ENCODE assay signal across 13 cellular contexts in genomic region chr4:126592088-126592487, GRCh38.
A peak's percentile ranks its signal among the peaks of the same experiment; 100 is the strongest.
DNase-seq lines count a peak whose midpoint lies in the region; ATAC-seq and TF ChIP-seq lines count a peak whose summit lies in the region.
"Had no signal": no experiment of that assay in that cellular context is flagged by ENCODE, and none has a peak within 500 bp of the region (broad histone marks: within the 10 kb centered on the region; RNA-seq: fewer than 3 reads in every experiment).

No MANE protein-coding gene starts in this region.

- H3K4me3 ChIP-seq in ACC112 (ENCODE audit: low read depth, low read length) (no peak overlapping the region), HCT116 (replicated peaks in 1 of 2; ENCODE audit: low read depth in 1 of 2, low read length in 2 of 2) (no peak overlapping the region), astrocyte of the spinal cord (ENCODE audit: low read depth, low read length) (no peak overlapping the region), tibial artery (no peak overlapping the region)

- BruUV-seq in HCT116 (replicated peaks; lab: Mats Ljungman, UMichigan): no TSS peak

- in situ Hi-C loops in astrocyte of the spinal cord (cut with HindIII; ENCODE audit: low sequenced_read_pairs): no loop called here

- H3K27me3 ChIP-seq in ACC112 (ENCODE audit: insufficient read depth, low read length) (no peaks in the 10 kb centered on the region), HCT116 (ENCODE audit: insufficient read depth, low read length) (no peaks in the 10 kb centered on the region), tibial artery (no peaks in the 10 kb centered on the region)

- no peak overlapping the region for H3K4me2 ChIP-seq in HCT116 (ENCODE audit: low read length)

- DNase-seq in HCT116 (ENCODE audit: low read depth, low spot score) (no peak), astrocyte of the spinal cord (ENCODE audit: low read depth, low spot score) (peak; percentile 17), kidney glomerular epithelial cell (lab: John Stamatoyannopoulos, UW) (peak; percentile 3), GM03348 (ENCODE audit: low spot score) (no peak), tibial artery (no peak)
- DNase-seq in activated naive CD4-positive, alpha-beta T cell treated with anti-CD3 and anti-CD28 coated beads, Interleukin-2, amount 50 U/mL, for 16 hours: no peak
- DNase-seq: activated T-cell treated with anti-CD3 and anti-CD28 coated beads, Interleukin-2, amount 50 U/mL, for 72 hours; CD4-positive, alpha-beta memory T cell; cerebellar nuclear complex; head of caudate nucleus; NCI-H1436 had no signal

- ATAC-seq in HCT116 (peak; percentile 69), HG03175 (IDR thresholded peaks at IDR 0.05; ENCODE audit: unreplicated experiment) (no peak)
- ATAC-seq: activated T-cell treated with anti-CD3 and anti-CD28 coated beads, Interleukin-2, amount 50 U/mL, for 72 hours had no signal

- no peak for TF ChIP-seq POLR2A in HCT116 (IDR thresholded peaks at IDR 0.05; ENCODE audit: borderline replicate concordance, extremely low read depth, insufficient read depth, insufficient read length)

- H3K9me2 ChIP-seq in HCT116 (ENCODE audit: insufficient read depth): no peaks in the 10 kb centered on the region

- H3K4me1 ChIP-seq in ACC112 (ENCODE audit: control insufficient read depth, insufficient read depth, low read length, unreplicated experiment): peaks cover 10% of the 10 kb centered on the region
- H3K4me1 ChIP-seq in HCT116 (ENCODE audit: control insufficient read depth in 1 of 2, insufficient read depth in 2 of 2, low read length in 2 of 2): peaks cover 0 to 4% of the 10 kb centered on the region in 2 experiments; a peak in 1 of 4 replicates
- peaks cover 0 to 7% (median 0%) of the 10 kb centered on the region in 4 donors for H3K4me1 ChIP-seq in tibial artery

- peak overlapping the region; percentile 18 for H2AFZ ChIP-seq in ACC112 (ENCODE audit: low read length, unreplicated experiment)
- H2AFZ ChIP-seq in HCT116 (ENCODE audit: low read depth, low read length, poor library complexity, severe bottlenecking): peak overlapping the region; percentile 86

- CTCF ChIA-PET in HCT116 (lab: Charles Lee): interaction anchor here (0.8 to 1.4 kb wide), 4 partner anchors 9 to 12 kb away, joined by 3 to 8 read pairs (median 5); no protein-coding TSS in a partner anchor

- H3K27ac ChIP-seq in ACC112 (ENCODE audit: low read depth, low read length) (no peak overlapping the region), HCT116 (ENCODE audit: low read depth, low read length) (no peak overlapping the region), tibial artery (no peak overlapping the region)

- no peaks in the 10 kb centered on the region for H3K36me3 ChIP-seq in ACC112 (ENCODE audit: insufficient read depth, low read length)
- H3K36me3 ChIP-seq in HCT116 (ENCODE audit: control insufficient read depth in 1 of 2, insufficient read depth in 2 of 2, low read length in 2 of 2): no peaks in the 10 kb centered on the region
- no peaks in the 10 kb centered on the region for H3K36me3 ChIP-seq in tibial artery

- TF ChIP-seq RAD21 in HCT116 (IDR thresholded peaks at IDR 0.05; ENCODE audit: low read depth): 0 out of 2 replicates have a peak, but pooled peaks have one; percentile 17

- H3K9me3 ChIP-seq in HCT116 (ENCODE audit: control insufficient read depth in 1 of 2, insufficient read depth in 1 of 2, low read depth in 1 of 2, low read length in 2 of 2) (no peaks in the 10 kb centered on the region), tibial artery (peaks cover 0 to 1% (median 0%) of the 10 kb centered on the region in 3 donors)

- peak in 2 of 3 experiments; percentile 53 to 57; a peak in 4 of 6 replicates for TF ChIP-seq CTCF in HCT116 (IDR thresholded peaks at IDR 0.05 in 2 of 3, conservative IDR thresholded peaks at IDR 0.05 in 1 of 3; ENCODE audit: borderline replicate concordance in 1 of 3, insufficient read depth in 1 of 3, low read depth in 2 of 3, low read length in 2 of 3)
- TF ChIP-seq CTCF in astrocyte of the spinal cord (IDR thresholded peaks at IDR 0.05; ENCODE audit: low read depth, low read length): peak; percentile 41
- no peak for TF ChIP-seq CTCF in tibial artery (IDR thresholded peaks at IDR 0.05)

- RAD21 ChIA-PET in HCT116 (lab: Charles Lee; ENCODE audit: low non-redundant PET in 1 of 2, low total read pairs in 2 of 2, uncharacterized antibody in 2 of 2, unreplicated experiment in 2 of 2): no interaction called here

- no peaks in the 10 kb centered on the region for H3K79me2 ChIP-seq in ACC112 (ENCODE audit: control insufficient read depth, insufficient read depth, low read length, unreplicated experiment)
- no peaks in the 10 kb centered on the region for H3K79me2 ChIP-seq in HCT116 (ENCODE audit: insufficient read depth, low read length)

- intact Hi-C loops in HCT116 (cut with micrococcal nuclease): no loop called here
- intact Hi-C loops in tibial artery (cut with DNase I; ENCODE audit: low total_unique reads): no loop called here

- H4K20me1 ChIP-seq in HCT116 (ENCODE audit: insufficient read depth): no peaks in the 10 kb centered on the region

- POLR2A ChIA-PET in HCT116 (lab: Charles Lee): no interaction called here

- no peak overlapping the region for H3K9ac ChIP-seq in HCT116 (ENCODE audit: low read length)

TF ChIP-seq in HCT116, 20 proteins besides CTCF, POLR2A, EP300 and RAD21:
- TF ChIP-seq YY1 (IDR thresholded peaks at IDR 0.05; ENCODE audit: extremely low read depth, insufficient replicate concordance, low read depth, low read length): no peak
- no peak for TF ChIP-seq SRF (IDR thresholded peaks at IDR 0.05; ENCODE audit: low read depth)
- TF ChIP-seq ELF1 (IDR thresholded peaks at IDR 0.05; ENCODE audit: borderline replicate concordance, low read depth): no peak
- no peak for TF ChIP-seq MAX (IDR thresholded peaks at IDR 0.05)
- no peak for TF ChIP-seq EZH2 (IDR thresholded peaks at IDR 0.05)
- TF ChIP-seq, protein P1, sequence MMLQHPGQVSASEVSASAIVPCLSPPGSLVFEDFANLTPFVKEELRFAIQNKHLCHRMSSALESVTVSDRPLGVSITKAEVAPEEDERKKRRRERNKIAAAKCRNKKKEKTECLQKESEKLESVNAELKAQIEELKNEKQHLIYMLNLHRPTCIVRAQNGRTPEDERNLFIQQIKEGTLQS (IDR thresholded peaks at IDR 0.05): no peak
- no peak for TF ChIP-seq ZNF274 (IDR thresholded peaks at IDR 0.05; ENCODE audit: low read depth, low read length)
- TF ChIP-seq FOSL1 (IDR thresholded peaks at IDR 0.05; ENCODE audit: low read depth): no peak
- no peak for TF ChIP-seq SP1 (IDR thresholded peaks at IDR 0.05; ENCODE audit: low read depth)
- no peak for TF ChIP-seq CBX3 (IDR thresholded peaks at IDR 0.05; ENCODE audit: low read depth)
- TF ChIP-seq TCF7L2 (IDR thresholded peaks at IDR 0.05; ENCODE audit: borderline replicate concordance, extremely low read depth, insufficient read depth, insufficient read length): no peak
- TF ChIP-seq ZFX (IDR thresholded peaks at IDR 0.05): no peak
- no peak for TF ChIP-seq CEBPB (IDR thresholded peaks at IDR 0.05; ENCODE audit: low read depth)
- no peak for TF ChIP-seq EGR1 (IDR thresholded peaks at IDR 0.05; ENCODE audit: low read depth)
- TF ChIP-seq POLR2AphosphoS5 (IDR thresholded peaks at IDR 0.05; ENCODE audit: low read depth, low read length): no peak
- TF ChIP-seq, protein P2, sequence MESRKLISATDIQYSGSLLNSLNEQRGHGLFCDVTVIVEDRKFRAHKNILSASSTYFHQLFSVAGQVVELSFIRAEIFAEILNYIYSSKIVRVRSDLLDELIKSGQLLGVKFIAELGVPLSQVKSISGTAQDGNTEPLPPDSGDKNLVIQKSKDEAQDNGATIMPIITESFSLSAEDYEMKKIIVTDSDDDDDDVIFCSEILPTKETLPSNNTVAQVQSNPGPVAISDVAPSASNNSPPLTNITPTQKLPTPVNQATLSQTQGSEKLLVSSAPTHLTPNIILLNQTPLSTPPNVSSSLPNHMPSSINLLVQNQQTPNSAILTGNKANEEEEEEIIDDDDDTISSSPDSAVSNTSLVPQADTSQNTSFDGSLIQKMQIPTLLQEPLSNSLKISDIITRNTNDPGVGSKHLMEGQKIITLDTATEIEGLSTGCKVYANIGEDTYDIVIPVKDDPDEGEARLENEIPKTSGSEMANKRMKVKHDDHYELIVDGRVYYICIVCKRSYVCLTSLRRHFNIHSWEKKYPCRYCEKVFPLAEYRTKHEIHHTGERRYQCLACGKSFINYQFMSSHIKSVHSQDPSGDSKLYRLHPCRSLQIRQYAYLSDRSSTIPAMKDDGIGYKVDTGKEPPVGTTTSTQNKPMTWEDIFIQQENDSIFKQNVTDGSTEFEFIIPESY (IDR thresholded peaks at IDR 0.05; ENCODE audit: extremely low read depth, insufficient replicate concordance, low read length): no peak
- TF ChIP-seq SIN3A (IDR thresholded peaks at IDR 0.05; ENCODE audit: low read depth): no peak
- TF ChIP-seq, protein P3, sequence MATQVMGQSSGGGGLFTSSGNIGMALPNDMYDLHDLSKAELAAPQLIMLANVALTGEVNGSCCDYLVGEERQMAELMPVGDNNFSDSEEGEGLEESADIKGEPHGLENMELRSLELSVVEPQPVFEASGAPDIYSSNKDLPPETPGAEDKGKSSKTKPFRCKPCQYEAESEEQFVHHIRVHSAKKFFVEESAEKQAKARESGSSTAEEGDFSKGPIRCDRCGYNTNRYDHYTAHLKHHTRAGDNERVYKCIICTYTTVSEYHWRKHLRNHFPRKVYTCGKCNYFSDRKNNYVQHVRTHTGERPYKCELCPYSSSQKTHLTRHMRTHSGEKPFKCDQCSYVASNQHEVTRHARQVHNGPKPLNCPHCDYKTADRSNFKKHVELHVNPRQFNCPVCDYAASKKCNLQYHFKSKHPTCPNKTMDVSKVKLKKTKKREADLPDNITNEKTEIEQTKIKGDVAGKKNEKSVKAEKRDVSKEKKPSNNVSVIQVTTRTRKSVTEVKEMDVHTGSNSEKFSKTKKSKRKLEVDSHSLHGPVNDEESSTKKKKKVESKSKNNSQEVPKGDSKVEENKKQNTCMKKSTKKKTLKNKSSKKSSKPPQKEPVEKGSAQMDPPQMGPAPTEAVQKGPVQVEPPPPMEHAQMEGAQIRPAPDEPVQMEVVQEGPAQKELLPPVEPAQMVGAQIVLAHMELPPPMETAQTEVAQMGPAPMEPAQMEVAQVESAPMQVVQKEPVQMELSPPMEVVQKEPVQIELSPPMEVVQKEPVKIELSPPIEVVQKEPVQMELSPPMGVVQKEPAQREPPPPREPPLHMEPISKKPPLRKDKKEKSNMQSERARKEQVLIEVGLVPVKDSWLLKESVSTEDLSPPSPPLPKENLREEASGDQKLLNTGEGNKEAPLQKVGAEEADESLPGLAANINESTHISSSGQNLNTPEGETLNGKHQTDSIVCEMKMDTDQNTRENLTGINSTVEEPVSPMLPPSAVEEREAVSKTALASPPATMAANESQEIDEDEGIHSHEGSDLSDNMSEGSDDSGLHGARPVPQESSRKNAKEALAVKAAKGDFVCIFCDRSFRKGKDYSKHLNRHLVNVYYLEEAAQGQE (IDR thresholded peaks at IDR 0.05; ENCODE audit: low read depth): no peak

Comparison
In these comparisons a context has a peak if more than half of its experiments do, and no peak if none do; other contexts are left out.
1. DNase-seq: peak in astrocyte of the spinal cord (single experiment) and kidney glomerular epithelial cell (single experiment); none in HCT116 (single experiment), GM03348 (single experiment), tibial artery (0 of 2) and activated naive CD4-positive, alpha-beta T cell treated with anti-CD3 and anti-CD28 coated beads, Interleukin-2, amount 50 U/mL, for 16 hours (single experiment).
2. CTCF ChIP-seq: peak in HCT116 (2 of 3) and astrocyte of the spinal cord (single experiment); none in tibial artery (0 of 2).